ENCODE assay signal across 8 cellular contexts in genomic region chr7:44962483-44963251, GRCh38. TPM values are rescaled to one million over a fixed set of nuclear protein-coding genes. Genes with fewer than 3 reads are reported as not detected.
A peak's percentile ranks its signal among the peaks of the same experiment; 100 is the strongest.
DNase-seq lines count a peak whose midpoint lies in the region; ATAC-seq and TF ChIP-seq lines count a peak whose summit lies in the region.

No MANE protein-coding gene starts in this region.

- no peaks in the 10 kb centered on the region for H3K9me3 Mint-ChIP-seq in natural killer cell treated with Interleukin-12 subunit alpha and Interleukin-12 subunit beta and Interleukin-15 and Interleukin-18, amount 100 ng/mL, for 72 hours
- H3K9me3 Mint-ChIP-seq in natural killer cell (no peaks in the 10 kb centered on the region), endothelial cell (ENCODE audit: unreplicated experiment) (no peaks in the 10 kb centered on the region)

- H3K27me3 ChIP-seq in vagina, result no peaks in the 10 kb centered on the region

- TF ChIP-seq CTCF in natural killer cell (IDR thresholded peaks at IDR 0.05) (no peak), endothelial cell (IDR thresholded peaks at IDR 0.05; ENCODE audit: unreplicated experiment) (no peak), vagina (IDR thresholded peaks at IDR 0.05) (no peak)

- no peak overlapping the region for H3K27ac Mint-ChIP-seq in natural killer cell treated with Interleukin-12 subunit alpha and Interleukin-12 subunit beta and Interleukin-15 and Interleukin-18, amount 100 ng/mL, for 72 hours
- peak overlapping the region in 1 of 2 donors; percentile 95 for H3K27ac Mint-ChIP-seq in natural killer cell
- no peak overlapping the region for H3K27ac Mint-ChIP-seq in endothelial cell (ENCODE audit: unreplicated experiment)

- H3K27me3 Mint-ChIP-seq in natural killer cell treated with Interleukin-12 subunit alpha and Interleukin-12 subunit beta and Interleukin-15 and Interleukin-18, amount 100 ng/mL, for 72 hours, result no peaks in the 10 kb centered on the region
- H3K27me3 Mint-ChIP-seq in natural killer cell (ENCODE audit: low read depth in 2 of 2) (no peaks in the 10 kb centered on the region), endothelial cell (ENCODE audit: unreplicated experiment) (peaks cover 10% of the 10 kb centered on the region)

- DNase-seq in natural killer cell treated with Interleukin-12 subunit alpha and Interleukin-12 subunit beta and Interleukin-15 and Interleukin-18, amount 100 ng/mL, for 72 hours (ENCODE audit: low spot score), result no peak
- no peak for DNase-seq in natural killer cell
- DNase-seq in endothelial cell (ENCODE audit: low spot score), result peak; percentile 42
- DNase-seq in mesenteric fat pad (ENCODE audit: low spot score), result peak; percentile 89
- DNase-seq in vagina (ENCODE audit: extremely low spot score in 2 of 2), result no peak
- no peak for DNase-seq in GM19240 (ENCODE audit: insufficient read length, low spot score)
- no peak for DNase-seq in activated CD4-positive, CD25-positive, alpha-beta regulatory T cell (lab: John Stamatoyannopoulos, UW)

- no peaks in the 10 kb centered on the region for H3K36me3 ChIP-seq in vagina

- H3K4me3 ChIP-seq in vagina, result peak overlapping the region; percentile 39 to 41

- intact Hi-C loops in natural killer cell (cut with micrococcal nuclease), result no loop called here
- intact Hi-C loops in vagina (cut with DNase I), result no loop called here

- peak overlapping the region; percentile 27 for H3K27ac ChIP-seq in vagina

- H3K4me1 ChIP-seq in vagina, result peaks cover 14% of the 10 kb centered on the region

- H3K36me3 Mint-ChIP-seq in natural killer cell treated with Interleukin-12 subunit alpha and Interleukin-12 subunit beta and Interleukin-15 and Interleukin-18, amount 100 ng/mL, for 72 hours, result no peaks in the 10 kb centered on the region
- H3K36me3 Mint-ChIP-seq in natural killer cell, result no peaks in the 10 kb centered on the region
- H3K36me3 Mint-ChIP-seq in endothelial cell (ENCODE audit: low read depth, unreplicated experiment), result no peaks in the 10 kb centered on the region

- ATAC-seq in natural killer cell treated with Interleukin-12 subunit alpha and Interleukin-12 subunit beta and Interleukin-15 and Interleukin-18, amount 100 ng/mL, for 72 hours, result peak; percentile 4 to 7
- ATAC-seq in natural killer cell, result no peak
- no peak for ATAC-seq in GM19397 (IDR thresholded peaks at IDR 0.05; ENCODE audit: unreplicated experiment)

- no peaks in the 10 kb centered on the region for H3K9me3 ChIP-seq in vagina

- H3K4me1 Mint-ChIP-seq in natural killer cell treated with Interleukin-12 subunit alpha and Interleukin-12 subunit beta and Interleukin-15 and Interleukin-18, amount 100 ng/mL, for 72 hours (ENCODE audit: low read depth in 2 of 2), result peaks cover 21 to 28% of the 10 kb centered on the region in 2 donors
- peaks cover 21 to 23% of the 10 kb centered on the region in 2 donors for H3K4me1 Mint-ChIP-seq in natural killer cell
- H3K4me1 Mint-ChIP-seq in endothelial cell (ENCODE audit: unreplicated experiment), result no peaks in the 10 kb centered on the region

- H3K4me3 Mint-ChIP-seq in natural killer cell treated with Interleukin-12 subunit alpha and Interleukin-12 subunit beta and Interleukin-15 and Interleukin-18, amount 100 ng/mL, for 72 hours, result no peak overlapping the region
- no peak overlapping the region for H3K4me3 Mint-ChIP-seq in natural killer cell
- no peak overlapping the region for H3K4me3 Mint-ChIP-seq in endothelial cell (ENCODE audit: unreplicated experiment)

- TF ChIP-seq POLR2A in vagina (IDR thresholded peaks at IDR 0.05), result no peak

RNA-seq across cellular contexts. Expression of gene MYO1G, which starts 16.1 kb away (rescaled TPM):
- 100 to 1,000 TPM; 465 to 518 TPM for total RNA-seq in natural killer cell treated with Interleukin-12 subunit alpha and Interleukin-12 subunit beta and Interleukin-15 and Interleukin-18, amount 100 ng/mL, for 72 hours
- total RNA-seq in natural killer cell, result 100 to 1,000 TPM; 371 to 470 (median 429) TPM
- 0.13 TPM for total RNA-seq in endothelial cell (ENCODE audit: unreplicated experiment)
- total RNA-seq in mesenteric fat pad, result 8.7 TPM
- total RNA-seq in vagina, result 5.2 TPM

RNA-seq across cellular contexts. Expression of gene CCM2, which starts 37.3 kb away (rescaled TPM):
- total RNA-seq in natural killer cell treated with Interleukin-12 subunit alpha and Interleukin-12 subunit beta and Interleukin-15 and Interleukin-18, amount 100 ng/mL, for 72 hours, result 10 to 100 TPM; 59.2 to 68.4 TPM
- total RNA-seq in natural killer cell, result 100 to 1,000 TPM in 1 of 3 donors, 10 to 100 TPM in 2; 66.2 to 104 (median 97.5) TPM
- 59.8 TPM for total RNA-seq in endothelial cell (ENCODE audit: unreplicated experiment)
- total RNA-seq in mesenteric fat pad, result 53.2 TPM
- 44.2 TPM for total RNA-seq in vagina

Comparison
In these comparisons a context has a peak if more than half of its experiments do, and no peak if none do; other contexts are left out.
1. ATAC-seq: peak in natural killer cell treated with Interleukin-12 subunit alpha and Interleukin-12 subunit beta and Interleukin-15 and Interleukin-18, amount 100 ng/mL, for 72 hours (2 of 2); none in natural killer cell (0 of 3) and GM19397 (single experiment).
2. DNase-seq: peak in endothelial cell (single experiment) and mesenteric fat pad (single experiment); none in natural killer cell treated with Interleukin-12 subunit alpha and Interleukin-12 subunit beta and Interleukin-15 and Interleukin-18, amount 100 ng/mL, for 72 hours (single experiment), natural killer cell (single experiment), vagina (0 of 2), GM19240 (single experiment) and activated CD4-positive, CD25-positive, alpha-beta regulatory T cell (0 of 4).
3. RNA of gene MYO1G, which starts 16.1 kb away (total RNA-seq): 465 to 518 TPM in natural killer cell treated with Interleukin-12 subunit alpha and Interleukin-12 subunit beta and Interleukin-15 and Interleukin-18, amount 100 ng/mL, for 72 hours and 371 to 470 TPM in natural killer cell; 8.7 TPM in mesenteric fat pad (single experiment), 5.2 TPM in vagina (single experiment) and 0.13 TPM in endothelial cell (single experiment); every median in the first group is over 10 times any median in the second.